16 cellular contexts compared by ENCODE assay signal in genomic region chr11:59380263-59381059, GRCh38. TPM values are rescaled to one million over a fixed set of nuclear protein-coding genes. Genes with fewer than 3 reads are reported as not detected.
DNase-seq lines count a peak whose midpoint lies in the region; ATAC-seq, FAIRE-seq and TF ChIP-seq lines count a peak whose summit lies in the region.
"Had no signal": no experiment of that assay in that cellular context is flagged by ENCODE, and none has a peak within 500 bp of the region (broad histone marks: within the 10 kb centered on the region; RNA-seq: fewer than 3 reads in every experiment).

No MANE protein-coding gene starts in this region.

- TF ChIP-seq EP300 in A549 (IDR thresholded peaks at IDR 0.05): no peak

- POLR2A ChIA-PET in A549 (lab: Yijun Ruan, JAX): no interaction called here

- intact Hi-C loops in ascending aorta (cut with DNase I): no loop called here

- H3K27ac ChIP-seq in A549: no peak overlapping the region
- H3K27ac ChIP-seq in ascending aorta: no peak overlapping the region

- H3K36me3 ChIP-seq in ascending aorta: no peaks in the 10 kb centered on the region
- H3K36me3 ChIP-seq: spleen had no signal

- H3K4me3 ChIP-seq in A549 (no peak overlapping the region), ascending aorta (no peak overlapping the region)

- TF ChIP-seq POLR2A in A549 (IDR thresholded peaks at IDR 0.05; ENCODE audit: low read length): no peak

- no peaks in the 10 kb centered on the region for H3K27me3 ChIP-seq in ascending aorta
- H3K27me3 ChIP-seq: spleen had no signal

- H3K4me2 ChIP-seq in A549: no peak overlapping the region

- no peak for ATAC-seq in A549
- peak; percentile 86 for ATAC-seq in GM19025 (IDR thresholded peaks at IDR 0.05; ENCODE audit: low read depth, unreplicated experiment)
- ATAC-seq in HG02610 (IDR thresholded peaks at IDR 0.05; ENCODE audit: unreplicated experiment): peak; percentile 99
- peak; percentile 96 for ATAC-seq in HG03439 (IDR thresholded peaks at IDR 0.05; ENCODE audit: unreplicated experiment)
- ATAC-seq: naive thymus-derived CD8-positive, alpha-beta T cell; SK-N-SH treated with all-trans-retinoic acid at 6 μM for 48 hours had no signal

- H3K4me1 ChIP-seq in A549: no peaks in the 10 kb centered on the region
- no peaks in the 10 kb centered on the region for H3K4me1 ChIP-seq in ascending aorta

- 1% methylated on average over 2 of the region's 2 CpGs for WGBS in A549 (ENCODE audit: missing lambda C conversion rate)

- DNase-seq in A549 (ENCODE audit: low read depth in 1 of 2, low spot score in 1 of 2): no peak
- DNase-seq in NCI-H526 treated with DMSO at 0.1 percent for 48 hours (lab: John Stamatoyannopoulos, UW): no peak
- no peak for DNase-seq in activated CD4-positive, alpha-beta T cell treated with anti-CD3 and anti-CD28 coated beads for 1 hour
- DNase-seq in ascending aorta (ENCODE audit: low spot score in 2 of 2): no peak
- DNase-seq in GM20000 (ENCODE audit: low spot score): no peak
- DNase-seq: naive thymus-derived CD8-positive, alpha-beta T cell; NCI-H2171; spleen; stimulated activated naive CD4-positive, alpha-beta T cell had no signal

- CTCF ChIA-PET in A549 (lab: Yijun Ruan, JAX): no interaction called here

- FAIRE-seq in A549 (lab: Jason Lieb, UNC): peak; percentile 49
- FAIRE-seq: astrocyte had no signal

- H3K9me3 ChIP-seq in A549 (no peaks in the 10 kb centered on the region), ascending aorta (no peaks in the 10 kb centered on the region)

- TF ChIP-seq CTCF in A549 (IDR thresholded peaks at IDR 0.05) (no peak), ascending aorta (IDR thresholded peaks at IDR 0.05) (no peak), GM20000 (IDR thresholded peaks at IDR 0.05; ENCODE audit: extremely low read depth, missing control alignments) (no peak)

- no peak for TF ChIP-seq RAD21 in A549 (conservative IDR thresholded peaks at IDR 0.05 in 1 of 2, IDR thresholded peaks at IDR 0.05 in 1 of 2)

TF ChIP-seq in A549, 52 proteins besides CTCF, POLR2A, EP300 and RAD21 (continues in another document):
- no peak for TF ChIP-seq FOXS1 (CRISPR knock-in tag; IDR thresholded peaks at IDR 0.05)
- TF ChIP-seq MYC (IDR thresholded peaks at IDR 0.05; ENCODE audit: borderline replicate concordance, low read length): no peak
- no peak for TF ChIP-seq CHD4 (IDR thresholded peaks at IDR 0.05; ENCODE audit: borderline replicate concordance)
- TF ChIP-seq MAX (IDR thresholded peaks at IDR 0.05): no peak
- no peak for TF ChIP-seq FOSB (CRISPR knock-in tag; IDR thresholded peaks at IDR 0.05)
- TF ChIP-seq FOSL2 (IDR thresholded peaks at IDR 0.05): no peak
- no peak for TF ChIP-seq FOSL2 (CRISPR knock-in tag; IDR thresholded peaks at IDR 0.05)
- no peak for TF ChIP-seq HOXA7 (CRISPR knock-in tag; IDR thresholded peaks at IDR 0.05)
- TF ChIP-seq, protein P1, sequence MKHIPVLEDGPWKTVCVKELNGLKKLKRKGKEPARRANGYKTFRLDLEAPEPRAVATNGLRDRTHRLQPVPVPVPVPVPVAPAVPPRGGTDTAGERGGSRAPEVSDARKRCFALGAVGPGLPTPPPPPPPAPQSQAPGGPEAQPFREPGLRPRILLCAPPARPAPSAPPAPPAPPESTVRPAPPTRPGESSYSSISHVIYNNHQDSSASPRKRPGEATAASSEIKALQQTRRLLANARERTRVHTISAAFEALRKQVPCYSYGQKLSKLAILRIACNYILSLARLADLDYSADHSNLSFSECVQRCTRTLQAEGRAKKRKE (CRISPR knock-in tag; IDR thresholded peaks at IDR 0.05; ENCODE audit: low read depth): no peak
- TF ChIP-seq CBX2 (IDR thresholded peaks at IDR 0.05; ENCODE audit: borderline replicate concordance, low read depth): no peak
- no peak for TF ChIP-seq NFE2L2 (conservative IDR thresholded peaks at IDR 0.05; ENCODE audit: low read length)
- no peak for TF ChIP-seq REST (IDR thresholded peaks at IDR 0.05)
- TF ChIP-seq, protein P2, sequence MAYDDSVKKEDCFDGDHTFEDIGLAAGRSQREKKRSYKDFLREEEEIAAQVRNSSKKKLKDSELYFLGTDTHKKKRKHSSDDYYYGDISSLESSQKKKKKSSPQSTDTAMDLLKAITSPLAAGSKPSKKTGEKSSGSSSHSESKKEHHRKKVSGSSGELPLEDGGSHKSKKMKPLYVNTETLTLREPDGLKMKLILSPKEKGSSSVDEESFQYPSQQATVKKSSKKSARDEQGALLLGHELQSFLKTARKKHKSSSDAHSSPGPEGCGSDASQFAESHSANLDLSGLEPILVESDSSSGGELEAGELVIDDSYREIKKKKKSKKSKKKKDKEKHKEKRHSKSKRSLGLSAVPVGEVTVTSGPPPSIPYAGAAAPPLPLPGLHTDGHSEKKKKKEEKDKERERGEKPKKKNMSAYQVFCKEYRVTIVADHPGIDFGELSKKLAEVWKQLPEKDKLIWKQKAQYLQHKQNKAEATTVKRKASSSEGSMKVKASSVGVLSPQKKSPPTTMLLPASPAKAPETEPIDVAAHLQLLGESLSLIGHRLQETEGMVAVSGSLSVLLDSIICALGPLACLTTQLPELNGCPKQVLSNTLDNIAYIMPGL (CRISPR knock-in tag; IDR thresholded peaks at IDR 0.05; ENCODE audit: borderline replicate concordance): no peak
- no peak for TF ChIP-seq ZSCAN20 (CRISPR knock-in tag; IDR thresholded peaks at IDR 0.05)
- TF ChIP-seq, protein P3, sequence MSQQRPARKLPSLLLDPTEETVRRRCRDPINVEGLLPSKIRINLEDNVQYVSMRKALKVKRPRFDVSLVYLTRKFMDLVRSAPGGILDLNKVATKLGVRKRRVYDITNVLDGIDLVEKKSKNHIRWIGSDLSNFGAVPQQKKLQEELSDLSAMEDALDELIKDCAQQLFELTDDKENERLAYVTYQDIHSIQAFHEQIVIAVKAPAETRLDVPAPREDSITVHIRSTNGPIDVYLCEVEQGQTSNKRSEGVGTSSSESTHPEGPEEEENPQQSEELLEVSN (IDR thresholded peaks at IDR 0.05; ENCODE audit: borderline replicate concordance, low read depth): no peak
- no peak for TF ChIP-seq ELK1 (IDR thresholded peaks at IDR 0.05; ENCODE audit: low read depth, low read length)
- TF ChIP-seq GATA3 (IDR thresholded peaks at IDR 0.05; ENCODE audit: borderline replicate concordance): no peak
- TF ChIP-seq SMC3 (IDR thresholded peaks at IDR 0.05): no peak
- no peak for TF ChIP-seq BHLHE40 (IDR thresholded peaks at IDR 0.05; ENCODE audit: low read depth, low read length)

RNA-seq across cellular contexts. Expression of gene OR5AN1, which starts 21.8 kb away (rescaled TPM):
- polyA plus RNA-seq in A549 (2011; rRNA removed): not detected in 2 replicates
- polyA plus RNA-seq in A549 (2012; cell fraction: cytosol; rRNA removed): not detected in 2 replicates
- not detected in 2 replicates for polyA plus RNA-seq in A549 (2012; cell fraction: nucleus; rRNA removed)
- polyA plus RNA-seq in A549 (2017; fragmentation: RNase III; extraction: RNeasy Plus Mini Kit Qiagen cat#74134 plus additional on column Dnase treatment): not detected in 3 replicates
- polyA minus RNA-seq in A549 (2011; rRNA and poly(A)+ RNA removed): not detected in 2 replicates
- not detected for total RNA-seq in ascending aorta
- total RNA-seq: A673; astrocyte; naive thymus-derived CD8-positive, alpha-beta T cell had no signal
- polyA plus RNA-seq: esophagus; naive thymus-derived CD8-positive, alpha-beta T cell had no signal

RNA-seq across cellular contexts. Expression of gene OR5A2, which starts 45.8 kb away (rescaled TPM):
- not detected in 2 replicates for polyA plus RNA-seq in A549 (2011; rRNA removed)
- polyA plus RNA-seq in A549 (2012; cell fraction: cytosol; rRNA removed): not detected in 2 replicates
- polyA plus RNA-seq in A549 (2012; cell fraction: nucleus; rRNA removed): not detected in 2 replicates
- not detected in 3 replicates for polyA plus RNA-seq in A549 (2017; fragmentation: RNase III; extraction: RNeasy Plus Mini Kit Qiagen cat#74134 plus additional on column Dnase treatment)
- not detected in 2 replicates for polyA minus RNA-seq in A549 (2011; rRNA and poly(A)+ RNA removed)
- not detected for total RNA-seq in ascending aorta
- total RNA-seq: A673; astrocyte; naive thymus-derived CD8-positive, alpha-beta T cell; spleen had no signal
- polyA plus RNA-seq: esophagus; naive thymus-derived CD8-positive, alpha-beta T cell; spleen had no signal

RNA-seq across cellular contexts. Expression of gene OR5A1, which starts 55.8 kb away (rescaled TPM):
- not detected in 2 replicates for polyA plus RNA-seq in A549 (2011; rRNA removed)
- polyA plus RNA-seq in A549 (2012; cell fraction: cytosol; rRNA removed): not detected in 2 replicates
- polyA plus RNA-seq in A549 (2012; cell fraction: nucleus; rRNA removed): not detected in 2 replicates
- polyA plus RNA-seq in A549 (2017; fragmentation: RNase III; extraction: RNeasy Plus Mini Kit Qiagen cat#74134 plus additional on column Dnase treatment): not detected in 3 replicates
- not detected in 2 replicates for polyA minus RNA-seq in A549 (2011; rRNA and poly(A)+ RNA removed)
- not detected for total RNA-seq in ascending aorta
- total RNA-seq: A673; astrocyte; naive thymus-derived CD8-positive, alpha-beta T cell; spleen had no signal
- polyA plus RNA-seq: esophagus; naive thymus-derived CD8-positive, alpha-beta T cell; spleen had no signal

Comparison
In these comparisons a context has a peak if more than half of its experiments do, and no peak if none do; other contexts are left out.
1. ATAC-seq: peak in GM19025 (single experiment), HG02610 (single experiment) and HG03439 (single experiment); none in A549 (0 of 2).